21 cellular contexts compared by ENCODE assay signal in genomic region chr1:226097866-226098625, GRCh38. TPM values are rescaled to one million over a fixed set of nuclear protein-coding genes. Genes with fewer than 3 reads are reported as not detected.
A peak's percentile ranks its signal among the peaks of the same experiment; 100 is the strongest.
DNase-seq lines count a peak whose midpoint lies in the region; ATAC-seq, FAIRE-seq and TF ChIP-seq lines count a peak whose summit lies in the region.
"Had no signal": no experiment of that assay in that cellular context is flagged by ENCODE, and none has a peak within 500 bp of the region (broad histone marks: within the 10 kb centered on the region; RNA-seq: fewer than 3 reads in every experiment).

No MANE protein-coding gene starts in this region.

- dilution Hi-C loops in mammary epithelial cell (cut with HindIII; ENCODE audit: low sequenced_read_pairs) = no loop called here

- no peaks in the 10 kb centered on the region for H3K36me3 ChIP-seq in mammary epithelial cell (ENCODE audit: insufficient read depth, low read length)
- H3K36me3 ChIP-seq in neural progenitor cell = no peaks in the 10 kb centered on the region
- H3K36me3 ChIP-seq: Peyer's patch had no signal

- peak overlapping the region; percentile 69 for H3K4me2 ChIP-seq in mammary epithelial cell (ENCODE audit: insufficient read depth, low read depth, low read length)
- no peak overlapping the region for H3K4me2 ChIP-seq in neural progenitor cell

- WGBS in mammary epithelial cell (ENCODE audit: low coverage, missing lambda C conversion rate) = 0% methylated on average over 4 of the region's 5 CpGs

- intact Hi-C loops in mammary epithelial cell (cut with micrococcal nuclease) = loop anchor here (1.0 kb wide), 1 partner anchor 11 kb away; no protein-coding TSS in a partner anchor

- H3K79me2 ChIP-seq in mammary epithelial cell (ENCODE audit: insufficient read depth, low read length) = no peaks in the 10 kb centered on the region
- H3K79me2 ChIP-seq in neural progenitor cell (ENCODE audit: low read depth) = no peaks in the 10 kb centered on the region
- H3K79me2 ChIP-seq: parathyroid adenoma had no signal

- CTCF ChIA-PET in mammary epithelial cell (lab: Charles Lee; ENCODE audit: low non-redundant PET) = interaction anchor here (0.6 kb wide), 2 partner anchors 16 to 34 kb away, joined by 4 to 6 read pairs; no protein-coding TSS in a partner anchor

- peaks cover 16% of the 10 kb centered on the region for H3K27me3 Mint-ChIP-seq in neural progenitor cell (ENCODE audit: insufficient read depth, low read depth)

- H3K27me3 ChIP-seq in mammary epithelial cell (ENCODE audit: insufficient read depth, low read length) (no peaks in the 10 kb centered on the region), neural progenitor cell (peaks cover 28% of the 10 kb centered on the region)
- H3K27me3 ChIP-seq: Peyer's patch had no signal

- H2AFZ ChIP-seq in mammary epithelial cell (ENCODE audit: low read depth, low read length) (peak overlapping the region; percentile 23), neural progenitor cell (replicated peaks) (no peak overlapping the region)
- H2AFZ ChIP-seq: parathyroid adenoma had no signal

- TF ChIP-seq CTCF in mammary epithelial cell (conservative IDR thresholded peaks at IDR 0.05 in 1 of 2, IDR thresholded peaks at IDR 0.05 in 1 of 2; ENCODE audit: extremely low read depth in 1 of 2, insufficient read depth in 1 of 2, low read depth in 1 of 2, low read length in 2 of 2) (no peak), fibroblast of villous mesenchyme (IDR thresholded peaks at IDR 0.05; ENCODE audit: insufficient read depth, low read depth, low read length) (no peak), neural progenitor cell (IDR thresholded peaks at IDR 0.05) (no peak)

- H3K4me3 ChIP-seq in mammary epithelial cell (replicated peaks in 1 of 3; ENCODE audit: insufficient read depth in 1 of 3, low read depth in 2 of 3, low read length in 3 of 3) (no peak overlapping the region), fibroblast of villous mesenchyme (ENCODE audit: low read depth, low read length) (no peak overlapping the region), neural progenitor cell (no peak overlapping the region)
- H3K4me3 ChIP-seq: mucosa of descending colon, Peyer's patch had no signal

- DNase-seq in AG08395 (ENCODE audit: low spot score) (peak; percentile 48), HT1080 (ENCODE audit: low read depth) (peak; percentile 65), mammary epithelial cell (peak; percentile 89), fibroblast of villous mesenchyme (ENCODE audit: low read depth) (peak; percentile 63), frontal cortex (ENCODE audit: low spot score in 2 of 2) (no peak), neural progenitor cell (ENCODE audit: low spot score) (no peak)
- DNase-seq: activated CD4-positive, alpha-beta T cell treated with anti-CD3 and anti-CD28 coated beads for 1 hour; activated T-cell treated with anti-CD3 and anti-CD28 coated beads, Interleukin-2, amount 50 U/mL, for 4 hours; Calu3; Kasumi-1; NCI-H187 treated with DMSO at 0.1 percent for 48 hours; NCI-H510A treated with DMSO at 0.1 percent for 48 hours; T-helper 17 cell had no signal

- H3K9me3 ChIP-seq in mammary epithelial cell (replicated peaks; ENCODE audit: insufficient read depth, low read length) (no peaks in the 10 kb centered on the region), neural progenitor cell (ENCODE audit: low read depth) (no peaks in the 10 kb centered on the region)
- H3K9me3 ChIP-seq: mucosa of descending colon, Peyer's patch had no signal

- H3K9me3 Mint-ChIP-seq in neural progenitor cell = no peaks in the 10 kb centered on the region
- H3K9me3 Mint-ChIP-seq: activated T-cell treated with anti-CD3 and anti-CD28 coated beads, Interleukin-2, amount 50 U/mL, for 4 hours; stimulated activated naive CD8-positive, alpha-beta T cell treated with anti-CD3 and anti-CD28 coated beads, Interleukin-15, Interleukin-2, amounts not matched to agents 100 ng/mL and 50 ng/mL, for 24 hours had no signal

- no peak overlapping the region for H3K4me3 Mint-ChIP-seq in neural progenitor cell
- H3K4me3 Mint-ChIP-seq: activated T-cell treated with anti-CD3 and anti-CD28 coated beads, Interleukin-2, amount 50 U/mL, for 4 hours; stimulated activated naive CD8-positive, alpha-beta T cell treated with anti-CD3 and anti-CD28 coated beads, Interleukin-15, Interleukin-2, amounts not matched to agents 100 ng/mL and 50 ng/mL, for 24 hours; T-helper 17 cell had no signal

- H3K4me1 Mint-ChIP-seq in neural progenitor cell = peaks cover 19% of the 10 kb centered on the region

- no peak for ATAC-seq in HG03095 (IDR thresholded peaks at IDR 0.05; ENCODE audit: unreplicated experiment)
- ATAC-seq in GM19035 (IDR thresholded peaks at IDR 0.05; ENCODE audit: unreplicated experiment) = no peak
- ATAC-seq: activated T-cell treated with anti-CD3 and anti-CD28 coated beads, Interleukin-2, amount 50 U/mL, for 4 hours; HCT116; mucosa of descending colon; T-helper 17 cell had no signal

- no peak for FAIRE-seq in frontal cortex (lab: Jason Lieb, UNC)
- FAIRE-seq: islet of Langerhans had no signal

- H3K9ac ChIP-seq in mammary epithelial cell (ENCODE audit: insufficient read depth, low read length) (no peak overlapping the region), neural progenitor cell (no peak overlapping the region)
- H3K9ac ChIP-seq: parathyroid adenoma had no signal

- H3F3A ChIP-seq in neural progenitor cell (ENCODE audit: low read depth) = no peaks in the 10 kb centered on the region

- in situ Hi-C loops in mammary epithelial cell (cut with MboI; ENCODE audit: low sequenced_read_pairs in 2 of 2) = no loop called here

- no peaks in the 10 kb centered on the region for H4K20me1 ChIP-seq in mammary epithelial cell (ENCODE audit: insufficient read depth, low read length)
- no peaks in the 10 kb centered on the region for H4K20me1 ChIP-seq in neural progenitor cell (ENCODE audit: low read depth)

- peaks cover 21% of the 10 kb centered on the region for H3K4me1 ChIP-seq in mammary epithelial cell (ENCODE audit: insufficient read depth, low read length)
- no peaks in the 10 kb centered on the region for H3K4me1 ChIP-seq in neural progenitor cell
- H3K4me1 ChIP-seq: parathyroid adenoma had no signal

- peak overlapping the region; percentile 44 for H3K27ac ChIP-seq in mammary epithelial cell (ENCODE audit: insufficient read depth, low read depth, low read length)
- no peak overlapping the region for H3K27ac ChIP-seq in neural progenitor cell
- H3K27ac ChIP-seq: parathyroid adenoma, Peyer's patch had no signal

- H3K27ac Mint-ChIP-seq in neural progenitor cell = no peak overlapping the region
- H3K27ac Mint-ChIP-seq: T-helper 17 cell had no signal

- H3K36me3 Mint-ChIP-seq in neural progenitor cell = no peaks in the 10 kb centered on the region

- BruUV-seq in mammary epithelial cell (replicated peaks; lab: Mats Ljungman, UMichigan) = no TSS peak

RNA-seq across cellular contexts. Expression of gene H3-3A, which starts 35.5 kb away (rescaled TPM):
- 191 and 346 TPM in 2 replicates for total RNA-seq in HT1080 (2014; rRNA removed; shearing (Covaris generic))
- 637 and 691 TPM in 2 replicates for polyA plus RNA-seq in HT1080 (2015; cell fraction: cytosol; rRNA removed)
- 318 and 369 TPM in 2 replicates for polyA plus RNA-seq in HT1080 (2015; cell fraction: nucleus; rRNA removed)
- total RNA-seq in mammary epithelial cell (100 to 1,000 TPM; 209 to 262 TPM), fibroblast of villous mesenchyme (107 and 148 TPM in 2 replicates), frontal cortex (377 TPM), neural progenitor cell (ENCODE audit: low replicate concordance) (1,442 and 1,689 TPM in 2 replicates)
- 394 TPM for polyA plus RNA-seq in mammary epithelial cell
- 16.2 TPM for polyA minus RNA-seq in mammary epithelial cell

Comparison
In these comparisons a context has a peak if more than half of its experiments do, and no peak if none do; other contexts are left out.
1. DNase-seq: peak in AG08395 (single experiment), HT1080 (single experiment), mammary epithelial cell (single experiment) and fibroblast of villous mesenchyme (single experiment); none in frontal cortex (0 of 2) and neural progenitor cell (single experiment).